18 cellular contexts compared by ENCODE assay signal in genomic region chr4:88573286-88573994, GRCh38.
"Had no signal": no experiment of that assay in that cellular context is flagged by ENCODE, and none has a peak within 500 bp of the region (broad histone marks: within the 10 kb centered on the region; RNA-seq: fewer than 3 reads in every experiment).

No MANE protein-coding gene starts in this region.

- H3K36me3 ChIP-seq: brain microvascular endothelial cell, esophagus muscularis mucosa, gastroesophageal sphincter, prostate gland, spleen, transverse colon had no signal

- H3K4me1 ChIP-seq: prostate gland, spleen, transverse colon had no signal

- H3K9me3 ChIP-seq: esophagus muscularis mucosa, gastroesophageal sphincter, prostate gland, spleen, transverse colon had no signal

- H3K9me3 Mint-ChIP-seq: activated naive CD4-positive, alpha-beta T cell treated with anti-CD3 and anti-CD28 coated beads, Interleukin-2, amount 50 U/mL, for 72 hours; activated T-cell treated with anti-CD3 and anti-CD28 coated beads, Interleukin-2, amount 50 U/mL, for 24 hours; stimulated activated naive B cell treated with anti-CD40 and anti-IgM and Interleukin-4, amounts not matched to agents 10 μg/mL and 1 μg/mL and 100 μg/mL, for 72 hours; T-helper 2 cell treated with Interferon-gamma antibody and Interleukin-4, amounts not matched to agents 5 μg/mL and 100 μg/mL, for 36 hours had no signal

- H3K27me3 ChIP-seq: brain microvascular endothelial cell, esophagus muscularis mucosa, gastroesophageal sphincter, spleen, transverse colon had no signal

- H3K27ac Mint-ChIP-seq: activated CD8-positive, alpha-beta memory T cell treated with anti-CD3 and anti-CD28 coated beads, Interleukin-2, amount 10 ng/mL, durations not matched to agents 7 days and 5 days; activated naive CD4-positive, alpha-beta T cell treated with anti-CD3 and anti-CD28 coated beads, Interleukin-2, amount 50 U/mL, for 72 hours; activated T-cell treated with anti-CD3 and anti-CD28 coated beads, Interleukin-2, amount 50 U/mL, for 24 hours; stimulated activated naive B cell treated with anti-CD40 and anti-IgM and Interleukin-4, amounts not matched to agents 10 μg/mL and 1 μg/mL and 100 μg/mL, for 72 hours; T-helper 2 cell treated with Interferon-gamma antibody and Interleukin-4, amounts not matched to agents 5 μg/mL and 100 μg/mL, for 36 hours had no signal

- H3K4me3 ChIP-seq: esophagus muscularis mucosa, gastroesophageal sphincter, prostate gland, spleen, transverse colon had no signal

- H3K4me3 Mint-ChIP-seq: activated CD8-positive, alpha-beta memory T cell treated with anti-CD3 and anti-CD28 coated beads, Interleukin-2, amount 10 ng/mL, durations not matched to agents 7 days and 5 days; activated T-cell treated with anti-CD3 and anti-CD28 coated beads, Interleukin-2, amount 50 U/mL, for 24 hours; stimulated activated naive B cell treated with anti-CD40 and anti-IgM and Interleukin-4, amounts not matched to agents 10 μg/mL and 1 μg/mL and 100 μg/mL, for 72 hours; T-helper 2 cell treated with Interferon-gamma antibody and Interleukin-4, amounts not matched to agents 5 μg/mL and 100 μg/mL, for 36 hours had no signal

- DNase-seq: activated CD8-positive, alpha-beta memory T cell treated with anti-CD3 and anti-CD28 coated beads, Interleukin-2, amount 10 ng/mL, durations not matched to agents 7 days and 5 days; activated effector memory CD4-positive, alpha-beta T cell treated with anti-CD3 and anti-CD28 coated beads, Interleukin-2, amount 50 U/mL, for 16 hours; activated T-cell treated with anti-CD3 and anti-CD28 coated beads, Interleukin-2, amount 50 U/mL, for 24 hours; amniotic stem cell; kidney; occipital lobe; spleen; stimulated activated CD4-positive, alpha-beta T cell treated with anti-CD3 and anti-CD28 coated beads, Interleukin-1b, Interleukin-23, amount 100 ng/mL, for 48 hours; stimulated activated naive B cell treated with anti-CD40 and anti-IgM and Interleukin-4, amounts not matched to agents 10 μg/mL and 1 μg/mL and 100 μg/mL, for 72 hours; substantia nigra; transverse colon had no signal

- H3K27ac ChIP-seq: brain microvascular endothelial cell, esophagus muscularis mucosa, prostate gland, spleen, transverse colon had no signal

- H3K4me1 Mint-ChIP-seq: activated CD8-positive, alpha-beta memory T cell treated with anti-CD3 and anti-CD28 coated beads, Interleukin-2, amount 10 ng/mL, durations not matched to agents 7 days and 5 days; stimulated activated naive B cell treated with anti-CD40 and anti-IgM and Interleukin-4, amounts not matched to agents 10 μg/mL and 1 μg/mL and 100 μg/mL, for 72 hours had no signal

- H3K36me3 Mint-ChIP-seq: activated CD8-positive, alpha-beta memory T cell treated with anti-CD3 and anti-CD28 coated beads, Interleukin-2, amount 10 ng/mL, durations not matched to agents 7 days and 5 days; activated naive CD4-positive, alpha-beta T cell treated with anti-CD3 and anti-CD28 coated beads, Interleukin-2, amount 50 U/mL, for 72 hours; stimulated activated naive B cell treated with anti-CD40 and anti-IgM and Interleukin-4, amounts not matched to agents 10 μg/mL and 1 μg/mL and 100 μg/mL, for 72 hours had no signal

- ATAC-seq: activated CD4-positive, CD25-positive, alpha-beta regulatory T cell treated with anti-CD3 and anti-CD28 coated beads, Interleukin-2, amount 50 U/mL, for 24 hours; activated CD8-positive, alpha-beta memory T cell treated with anti-CD3 and anti-CD28 coated beads, Interleukin-2, amount 10 ng/mL, durations not matched to agents 7 days and 5 days; activated naive CD4-positive, alpha-beta T cell treated with anti-CD3 and anti-CD28 coated beads, Interleukin-2, amount 50 U/mL, for 72 hours; gastroesophageal sphincter; stimulated activated naive B cell treated with anti-CD40 and anti-IgM and Interleukin-4, amounts not matched to agents 10 μg/mL and 1 μg/mL and 100 μg/mL, for 72 hours had no signal
